In genomic region chr12:15977999-15978398, GRCh38 we compare ENCODE assay signal across 18 cellular contexts.
DNase-seq lines count a peak whose midpoint lies in the region; ATAC-seq and TF ChIP-seq lines count a peak whose summit lies in the region.
"Had no signal": no experiment of that assay in that cellular context is flagged by ENCODE, and none has a peak within 500 bp of the region (broad histone marks: within the 10 kb centered on the region; RNA-seq: fewer than 3 reads in every experiment).

No MANE protein-coding gene starts in this region.

- no peaks in the 10 kb centered on the region for H3K9me3 Mint-ChIP-seq in activated naive CD4-positive, alpha-beta T cell treated with anti-CD3 and anti-CD28 coated beads for 36 hours
- H3K9me3 Mint-ChIP-seq: activated T-helper 17 cell treated with anti-CD3 and anti-CD28 coated beads, Interleukin-2, amount 50 U/mL, for 72 hours; immature natural killer cell had no signal

- no peak for TF ChIP-seq CTCF in psoas muscle (IDR thresholded peaks at IDR 0.05)

- intact Hi-C loops in psoas muscle (cut with DNase I) = no loop called here
- intact Hi-C loops in activated naive CD4-positive, alpha-beta T cell treated with anti-CD3 and anti-CD28 coated beads for 36 hours (cut with micrococcal nuclease) = no loop called here

- peak overlapping the region; percentile 65 for H3K27ac ChIP-seq in epithelial cell of prostate
- H3K27ac ChIP-seq in psoas muscle = peak overlapping the region; percentile 44
- H3K27ac ChIP-seq: adrenal gland, neutrophil had no signal

- 72 to 81% (median 78%) methylated on average over 3 of the region's 3 CpGs for WGBS in psoas muscle, 3 donors

- H3K4me3 ChIP-seq in psoas muscle = no peak overlapping the region
- H3K4me3 ChIP-seq: adrenal gland, thyroid gland had no signal

- no peaks in the 10 kb centered on the region for H3K9me3 ChIP-seq in psoas muscle
- H3K9me3 ChIP-seq: adrenal gland, BE2C, neutrophil, thyroid gland had no signal

- DNase-seq in epithelial cell of prostate (ENCODE audit: low read depth, low spot score) (no peak), psoas muscle (no peak), GM19240 (ENCODE audit: insufficient read length, low spot score) (no peak), H4 (ENCODE audit: low spot score) (no peak)
- no peak for DNase-seq in activated naive CD4-positive, alpha-beta T cell treated with anti-CD3 and anti-CD28 coated beads for 36 hours
- DNase-seq: activated CD4-positive, CD25-positive, alpha-beta regulatory T cell; adrenal gland; BE2C; immature natural killer cell; Kasumi-1; T-helper 17 cell; thyroid gland had no signal

- H3K36me3 ChIP-seq in psoas muscle (ENCODE audit: insufficient read depth in 1 of 2, low read depth in 1 of 2) = peaks cover 0 to 4% of the 10 kb centered on the region in 2 donors
- H3K36me3 ChIP-seq: adrenal gland, BE2C, thyroid gland had no signal

- peaks cover 6% of the 10 kb centered on the region for H3K4me1 ChIP-seq in psoas muscle
- H3K4me1 ChIP-seq: BE2C had no signal

- peak; percentile 50 for ATAC-seq in GM19395 (IDR thresholded peaks at IDR 0.05; ENCODE audit: unreplicated experiment)
- peak; percentile 51 for ATAC-seq in HG03469 (IDR thresholded peaks at IDR 0.05; ENCODE audit: unreplicated experiment)
- no peak for ATAC-seq in psoas muscle
- ATAC-seq in GM21390 (IDR thresholded peaks at IDR 0.05; ENCODE audit: unreplicated experiment) = no peak
- ATAC-seq: activated T-helper 17 cell treated with anti-CD3 and anti-CD28 coated beads, Interleukin-2, amount 50 U/mL, for 72 hours; sciatic nerve; T-helper 17 cell had no signal

- H3K4me1 Mint-ChIP-seq in activated naive CD4-positive, alpha-beta T cell treated with anti-CD3 and anti-CD28 coated beads for 36 hours (ENCODE audit: low read depth) = no peaks in the 10 kb centered on the region
- H3K4me1 Mint-ChIP-seq: activated T-helper 17 cell treated with anti-CD3 and anti-CD28 coated beads, Interleukin-2, amount 50 U/mL, for 72 hours; immature natural killer cell had no signal

- peaks cover 9% of the 10 kb centered on the region for H3K36me3 Mint-ChIP-seq in activated naive CD4-positive, alpha-beta T cell treated with anti-CD3 and anti-CD28 coated beads for 36 hours (ENCODE audit: low read depth)

- H3K4me3 Mint-ChIP-seq in activated naive CD4-positive, alpha-beta T cell treated with anti-CD3 and anti-CD28 coated beads for 36 hours = no peak overlapping the region
- H3K4me3 Mint-ChIP-seq: activated T-helper 17 cell treated with anti-CD3 and anti-CD28 coated beads, Interleukin-2, amount 50 U/mL, for 72 hours; immature natural killer cell; T-helper 17 cell had no signal

- CTCF ChIA-PET in activated naive CD4-positive, alpha-beta T cell treated with anti-CD3 and anti-CD28 coated beads for 36 hours (lab: Charles Lee) = no interaction called here

- H3K27me3 ChIP-seq in psoas muscle (ENCODE audit: insufficient read depth in 3 of 3, low read length in 2 of 3) = no peaks in the 10 kb centered on the region
- H3K27me3 ChIP-seq: adrenal gland, BE2C, neutrophil, thyroid gland had no signal

- H3K27ac Mint-ChIP-seq in activated naive CD4-positive, alpha-beta T cell treated with anti-CD3 and anti-CD28 coated beads for 36 hours = no peak overlapping the region
- H3K27ac Mint-ChIP-seq: activated T-helper 17 cell treated with anti-CD3 and anti-CD28 coated beads, Interleukin-2, amount 50 U/mL, for 72 hours; immature natural killer cell; T-helper 17 cell had no signal

- no peaks in the 10 kb centered on the region for H3K27me3 Mint-ChIP-seq in activated naive CD4-positive, alpha-beta T cell treated with anti-CD3 and anti-CD28 coated beads for 36 hours (ENCODE audit: low read depth)
- H3K27me3 Mint-ChIP-seq: activated T-helper 17 cell treated with anti-CD3 and anti-CD28 coated beads, Interleukin-2, amount 50 U/mL, for 72 hours; T-helper 17 cell had no signal

Comparison
In these comparisons a context has a peak if more than half of its experiments do, and no peak if none do; other contexts are left out.
1. ATAC-seq: peak in GM19395 (single experiment) and HG03469 (single experiment); none in psoas muscle (0 of 4) and GM21390 (single experiment).